Comparison of ENCODE assay signal across 21 cellular contexts in genomic region chr2:165870346-165870745, GRCh38.
"Had no signal": no experiment of that assay in that cellular context is flagged by ENCODE, and none has a peak within 500 bp of the region (broad histone marks: within the 10 kb centered on the region; RNA-seq: fewer than 3 reads in every experiment).

No MANE protein-coding gene starts in this region.

- H3K4me3 Mint-ChIP-seq: stimulated activated naive B cell treated with anti-CD40 and anti-IgM and Interleukin-4, amounts not matched to agents 10 μg/mL and 1 μg/mL and 100 μg/mL, for 72 hours had no signal

- ATAC-seq: foreskin keratinocyte; left lung; psoas muscle; stimulated activated naive B cell treated with anti-CD40 and anti-IgM and Interleukin-4, amounts not matched to agents 10 μg/mL and 1 μg/mL and 100 μg/mL, for 72 hours; upper lobe of right lung had no signal

- H3K27ac Mint-ChIP-seq: stimulated activated naive B cell treated with anti-CD40 and anti-IgM and Interleukin-4, amounts not matched to agents 10 μg/mL and 1 μg/mL and 100 μg/mL, for 72 hours had no signal

- H3K27me3 ChIP-seq: breast epithelium, foreskin keratinocyte, left lung, ovary, sigmoid colon, spleen, upper lobe of right lung had no signal

- H3K27me3 Mint-ChIP-seq: stimulated activated naive B cell treated with anti-CD40 and anti-IgM and Interleukin-4, amounts not matched to agents 10 μg/mL and 1 μg/mL and 100 μg/mL, for 72 hours had no signal

- H3K36me3 ChIP-seq: breast epithelium, left lung, ovary had no signal

- DNase-seq: activated CD4-positive, alpha-beta T cell treated with anti-CD3 and anti-CD28 coated beads, Interleukin-2, amount 50 U/mL, for 1 hour; activated CD8-positive, alpha-beta memory T cell treated with anti-CD3 and anti-CD28 coated beads, Interleukin-2, amount 50 U/mL, for 4 hours; activated effector memory CD4-positive, alpha-beta T cell treated with anti-CD3 and anti-CD28 coated beads, Interleukin-2, amount 50 U/mL, for 16 hours; activated naive CD4-positive, alpha-beta T cell treated with anti-CD3 and anti-CD28 coated beads, Interleukin-2, amount 50 U/mL, for 16 hours; activated T-cell treated with anti-CD3 and anti-CD28 coated beads, Interleukin-2, amount 50 U/mL, for 48 hours; aorta; dermis blood vessel endothelial cell; effector memory CD4-positive, alpha-beta T cell; foreskin keratinocyte; hippocampal formation; midbrain; ovary; psoas muscle; sigmoid colon; spleen; stimulated activated naive B cell treated with anti-CD40 and anti-IgM and Interleukin-4, amounts not matched to agents 10 μg/mL and 1 μg/mL and 100 μg/mL, for 72 hours; T1000; upper lobe of right lung had no signal

- H3K27ac ChIP-seq: breast epithelium, foreskin keratinocyte, left lung, ovary, psoas muscle, sigmoid colon, spleen, thoracic aorta, upper lobe of right lung had no signal

- H3K9me3 Mint-ChIP-seq: stimulated activated naive B cell treated with anti-CD40 and anti-IgM and Interleukin-4, amounts not matched to agents 10 μg/mL and 1 μg/mL and 100 μg/mL, for 72 hours had no signal

- H3K4me3 ChIP-seq: breast epithelium, left lung, ovary, psoas muscle, sigmoid colon, spleen, thoracic aorta, upper lobe of right lung had no signal

- H3K4me1 ChIP-seq: breast epithelium, foreskin keratinocyte, left lung, psoas muscle, sigmoid colon, upper lobe of right lung had no signal

- H3K9me3 ChIP-seq: breast epithelium, left lung, ovary, psoas muscle, sigmoid colon, spleen, thoracic aorta, upper lobe of right lung had no signal

- H3K4me1 Mint-ChIP-seq: stimulated activated naive B cell treated with anti-CD40 and anti-IgM and Interleukin-4, amounts not matched to agents 10 μg/mL and 1 μg/mL and 100 μg/mL, for 72 hours had no signal
